In the genomic region with DNA sequence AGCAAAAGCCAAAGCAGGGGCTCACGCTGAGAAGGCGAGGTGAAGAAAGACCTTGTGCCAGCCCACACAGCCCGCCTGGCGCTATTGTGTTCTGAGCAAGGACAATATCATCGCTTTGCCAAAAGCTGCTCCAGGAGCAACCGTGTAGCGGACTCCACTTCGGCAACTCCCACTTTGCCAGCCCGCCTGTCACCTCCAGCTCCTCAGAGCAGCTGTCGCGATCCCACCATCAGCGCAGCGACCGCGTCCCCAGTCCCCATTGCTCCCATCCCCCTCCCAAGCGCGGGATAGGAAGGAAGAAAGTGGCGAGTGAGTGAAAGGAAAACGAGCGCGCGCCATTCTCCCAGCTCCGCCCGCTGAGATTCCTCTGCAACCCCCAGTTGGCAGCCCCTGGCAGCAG, we compare ENCODE assay signal across 7 cellular contexts. TPM values are rescaled to one million over a fixed set of nuclear protein-coding genes. Genes with fewer than 3 reads are reported as not detected.
A peak's percentile ranks its signal among the peaks of the same experiment; 100 is the strongest.
DNase-seq lines count a peak whose midpoint lies in the region; ATAC-seq and TF ChIP-seq lines count a peak whose summit lies in the region.

No MANE protein-coding gene starts in this region.

- no peaks in the 10 kb centered on the region for H3K27me3 Mint-ChIP-seq in activated T-cell treated with anti-CD3 and anti-CD28 coated beads, Interleukin-2, amount 50 U/mL, for 72 hours (ENCODE audit: low read depth)
- H3K27me3 Mint-ChIP-seq in nephron progenitor cell (ENCODE audit: low read depth, poor library complexity), result no peaks in the 10 kb centered on the region

- H3K36me3 ChIP-seq in urinary bladder (ENCODE audit: insufficient read depth), result no peaks in the 10 kb centered on the region

- WGBS in urinary bladder, result 0% methylated on average over 24 of the region's 24 CpGs

- H3K36me3 Mint-ChIP-seq in activated T-cell treated with anti-CD3 and anti-CD28 coated beads, Interleukin-2, amount 50 U/mL, for 72 hours (ENCODE audit: insufficient read depth in 2 of 2), result peaks cover 7 to 9% of the 10 kb centered on the region in 2 donors
- peaks cover 53% of the 10 kb centered on the region for H3K36me3 Mint-ChIP-seq in nephron progenitor cell (ENCODE audit: low read depth)

- H3K4me3 Mint-ChIP-seq in activated T-cell treated with anti-CD3 and anti-CD28 coated beads, Interleukin-2, amount 50 U/mL, for 72 hours, result peak overlapping the region; percentile 93 to 96
- peak overlapping the region; percentile 96 for H3K4me3 Mint-ChIP-seq in nephron progenitor cell

- no peaks in the 10 kb centered on the region for H3K4me1 ChIP-seq in foreskin keratinocyte
- no peaks in the 10 kb centered on the region for H3K4me1 ChIP-seq in urinary bladder (ENCODE audit: insufficient read depth)

- H3K27ac ChIP-seq in foreskin keratinocyte (no peak overlapping the region), urinary bladder (ENCODE audit: low read depth) (no peak overlapping the region)

- ATAC-seq in GM19395 (IDR thresholded peaks at IDR 0.05; ENCODE audit: unreplicated experiment), result peak; percentile 42
- peak; percentile 34 to 35 for ATAC-seq in activated T-cell treated with anti-CD3 and anti-CD28 coated beads, Interleukin-2, amount 50 U/mL, for 72 hours (replicated peaks in 1 of 2)
- peak; percentile 11 for ATAC-seq in foreskin keratinocyte

- H3K27me3 ChIP-seq in foreskin keratinocyte, result no peaks in the 10 kb centered on the region

- H3K4me3 ChIP-seq in urinary bladder (ENCODE audit: low read depth, low read length), result peak overlapping the region; percentile 62

- TF ChIP-seq CTCF in foreskin keratinocyte (conservative IDR thresholded peaks at IDR 0.05) (no peak), nephron progenitor cell (IDR thresholded peaks at IDR 0.05) (no peak)

- H3K4me1 Mint-ChIP-seq in activated T-cell treated with anti-CD3 and anti-CD28 coated beads, Interleukin-2, amount 50 U/mL, for 72 hours (ENCODE audit: low read depth), result peaks cover 10% of the 10 kb centered on the region
- peaks cover 4% of the 10 kb centered on the region for H3K4me1 Mint-ChIP-seq in nephron progenitor cell

- peak overlapping the region; percentile 75 for H3K27ac Mint-ChIP-seq in activated T-cell treated with anti-CD3 and anti-CD28 coated beads, Interleukin-2, amount 50 U/mL, for 72 hours
- peak overlapping the region; percentile 55 for H3K27ac Mint-ChIP-seq in nephron progenitor cell

- peak; percentile 2 to 16 for DNase-seq in Kasumi-1 (lab: John Stamatoyannopoulos, UW)
- peak; percentile 14 to 22 for DNase-seq in activated T-cell treated with anti-CD3 and anti-CD28 coated beads, Interleukin-2, amount 50 U/mL, for 72 hours
- peak in 1 of 2 donors; percentile 19 for DNase-seq in foreskin keratinocyte
- DNase-seq in nephron progenitor cell, result peak; percentile 57
- no peak for DNase-seq in NCI-H2171 treated with DMSO at 0.1 percent for 48 hours (lab: John Stamatoyannopoulos, UW)

- H3K9me3 Mint-ChIP-seq in activated T-cell treated with anti-CD3 and anti-CD28 coated beads, Interleukin-2, amount 50 U/mL, for 72 hours, result peaks cover 4% of the 10 kb centered on the region in 2 donors
- peaks cover 63% of the 10 kb centered on the region for H3K9me3 Mint-ChIP-seq in nephron progenitor cell

RNA-seq across cellular contexts. Expression of gene ZC4H2, which starts 0.8 kb away (rescaled TPM):
- total RNA-seq in activated T-cell treated with anti-CD3 and anti-CD28 coated beads, Interleukin-2, amount 50 U/mL, for 72 hours, result 10 to 100 TPM; 14.5 to 15.9 TPM
- 4.2 and 4.6 TPM in 2 replicates for total RNA-seq in foreskin keratinocyte
- 3.2 and 3.5 TPM in 2 replicates for polyA plus RNA-seq in foreskin keratinocyte
- 8.0 TPM for total RNA-seq in urinary bladder
- 11.6 TPM for polyA plus RNA-seq in urinary bladder

RNA-seq across cellular contexts. Expression of gene ZC3H12B, which starts 59.1 kb away (rescaled TPM):
- total RNA-seq in activated T-cell treated with anti-CD3 and anti-CD28 coated beads, Interleukin-2, amount 50 U/mL, for 72 hours, result 1 to 10 TPM; 1.6 to 2.0 TPM
- total RNA-seq in foreskin keratinocyte (0.04 and 0.07 TPM in 2 replicates), urinary bladder (5.0 TPM)
- polyA plus RNA-seq in foreskin keratinocyte (0.01 TPM in 1 of 2 replicates, not detected in the other), urinary bladder (1.6 TPM)
